In genomic region chr6:66159937-66160336, GRCh38 we compare ENCODE assay signal across 11 cellular contexts.
"Had no signal": no experiment of that assay in that cellular context is flagged by ENCODE, and none has a peak within 500 bp of the region (broad histone marks: within the 10 kb centered on the region; RNA-seq: fewer than 3 reads in every experiment).

No MANE protein-coding gene starts in this region.

- H3K36me3 ChIP-seq: HAP-1 had no signal

- H3K9me3 ChIP-seq: HAP-1 had no signal

- H3K27ac ChIP-seq: GM23248 had no signal

- H3K9ac ChIP-seq: GM23248 had no signal

- H3K4me3 ChIP-seq: GM23248, GM23338, HAP-1 had no signal

- DNase-seq: GM23248, GOT3, H7, H9, HCEC 1CT, HFFc6 had no signal

- H3K4me2 ChIP-seq: GM23338 had no signal

- H2AFZ ChIP-seq: GM23248, GM23338 had no signal

- ATAC-seq: GM23338, HCT116 had no signal

- H3K4me1 ChIP-seq: HAP-1 had no signal

- FAIRE-seq: H1, H54 had no signal
